Comparison of ENCODE assay signal across 17 cellular contexts in the genomic region with DNA sequence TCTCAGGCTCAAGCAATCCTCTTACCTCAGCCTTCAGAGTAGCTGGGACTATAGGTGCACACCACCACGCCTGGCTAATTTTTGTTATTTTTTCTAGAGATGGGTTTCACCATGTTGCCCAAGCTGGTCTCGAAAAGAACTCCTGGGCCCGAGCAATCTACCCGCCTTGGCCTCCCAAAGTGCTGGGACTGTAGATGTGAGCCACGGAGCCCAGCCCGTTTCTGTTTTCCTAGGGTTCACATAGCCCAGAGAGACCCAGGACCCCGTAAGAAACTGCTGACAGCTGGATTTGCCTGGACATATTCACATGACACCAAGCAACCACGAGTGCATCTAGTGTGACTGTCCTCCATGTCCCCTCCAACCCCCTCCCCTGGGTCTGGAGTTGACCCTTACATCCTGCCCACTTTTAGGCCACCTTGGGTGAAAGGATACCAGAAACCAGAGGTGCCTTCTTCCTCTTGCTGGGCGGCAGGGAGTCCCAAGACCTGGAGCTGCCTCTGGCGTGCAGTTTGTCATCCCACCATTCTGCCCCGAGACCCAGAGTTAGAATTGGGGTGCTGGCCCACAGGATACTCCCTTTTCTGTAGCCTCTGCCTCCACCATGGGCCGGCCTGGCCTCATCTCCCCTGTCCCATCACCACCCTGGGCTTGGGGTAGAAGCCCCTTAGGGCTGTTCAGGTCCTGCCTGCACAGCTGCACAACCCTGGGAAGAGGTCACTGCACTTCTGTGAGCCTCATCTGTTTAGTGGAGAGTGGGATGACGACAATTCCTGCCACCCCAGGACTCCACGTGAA. TPM values are rescaled to one million over a fixed set of nuclear protein-coding genes. Genes with fewer than 3 reads are reported as not detected.
A peak's percentile ranks its signal among the peaks of the same experiment; 100 is the strongest.
DNase-seq lines count a peak whose midpoint lies in the region; ATAC-seq and TF ChIP-seq lines count a peak whose summit lies in the region.
"Had no signal": no experiment of that assay in that cellular context is flagged by ENCODE, and none has a peak within 500 bp of the region (broad histone marks: within the 10 kb centered on the region; RNA-seq: fewer than 3 reads in every experiment).

No MANE protein-coding gene starts in this region.

- H3K27me3 ChIP-seq in right cardiac atrium (ENCODE audit: control insufficient read depth, insufficient read depth) (no peaks in the 10 kb centered on the region), right atrium auricular region (no peaks in the 10 kb centered on the region), upper lobe of right lung (no peaks in the 10 kb centered on the region)

- H3K36me3 ChIP-seq in right atrium auricular region (peaks cover 35% of the 10 kb centered on the region), upper lobe of right lung (peaks cover 35% of the 10 kb centered on the region)

- intact Hi-C loops in right cardiac atrium (cut with DNase I) (no loop called here), upper lobe of right lung (cut with DNase I) (no loop called here)

- no peaks in the 10 kb centered on the region for H3K27me3 Mint-ChIP-seq in chondrocyte (ENCODE audit: low read depth)
- H3K27me3 Mint-ChIP-seq in nephron progenitor cell (ENCODE audit: low read depth, poor library complexity), result peaks cover 5% of the 10 kb centered on the region
- H3K27me3 Mint-ChIP-seq in progenitor cell of endocrine pancreas, result peaks cover 11% of the 10 kb centered on the region

- H3K27ac ChIP-seq in right cardiac atrium (ENCODE audit: low read length) (no peak overlapping the region), right atrium auricular region (no peak overlapping the region), upper lobe of right lung (no peak overlapping the region)
- H3K27ac ChIP-seq: C4-2B had no signal

- no peak overlapping the region for H3K4me3 ChIP-seq in right cardiac atrium (ENCODE audit: low read length)
- no peak overlapping the region for H3K4me3 ChIP-seq in right atrium auricular region
- H3K4me3 ChIP-seq in upper lobe of right lung, result no peak overlapping the region

- TF ChIP-seq CTCF in right atrium auricular region (IDR thresholded peaks at IDR 0.05) (no peak), chondrocyte (IDR thresholded peaks at IDR 0.05) (no peak), nephron progenitor cell (IDR thresholded peaks at IDR 0.05) (no peak), upper lobe of right lung (IDR thresholded peaks at IDR 0.05) (no peak), progenitor cell of endocrine pancreas (IDR thresholded peaks at IDR 0.05; ENCODE audit: unreplicated experiment) (no peak)

- H3K4me1 Mint-ChIP-seq in chondrocyte (ENCODE audit: low read depth) (peaks cover 50% of the 10 kb centered on the region), nephron progenitor cell (peaks cover 41% of the 10 kb centered on the region), progenitor cell of endocrine pancreas (ENCODE audit: low read depth) (peaks cover 16% of the 10 kb centered on the region)

- DNase-seq in right cardiac atrium (peak; percentile 7 to 38 (median 34)), right atrium auricular region (ENCODE audit: low spot score) (no peak), chondrocyte (ENCODE audit: low spot score) (peak; percentile 81), nephron progenitor cell (no peak), upper lobe of right lung (peak; percentile 48), progenitor cell of endocrine pancreas (ENCODE audit: low spot score, unreplicated experiment) (no peak)
- DNase-seq: ACHN, DMS79, KG1, MV-4-11, NCI-H187, NCI-H2227 treated with DMSO at 0.1 percent for 48 hours, NCI-H524 had no signal

- H3K4me1 ChIP-seq in right cardiac atrium (ENCODE audit: control insufficient read depth, insufficient read depth, low read length) (peaks cover 3% of the 10 kb centered on the region), right atrium auricular region (peaks cover 0 to 35% of the 10 kb centered on the region in 2 donors), upper lobe of right lung (peaks cover 31% of the 10 kb centered on the region)

- 77% methylated on average over 14 of the region's 14 CpGs for WGBS in right cardiac atrium

- H3K27ac Mint-ChIP-seq in chondrocyte (ENCODE audit: unreplicated experiment) (no peak overlapping the region), nephron progenitor cell (peak overlapping the region; percentile 42), progenitor cell of endocrine pancreas (no peak overlapping the region)

- H3K9me3 ChIP-seq in right cardiac atrium (ENCODE audit: control insufficient read depth, low read length) (no peaks in the 10 kb centered on the region), right atrium auricular region (no peaks in the 10 kb centered on the region), upper lobe of right lung (no peaks in the 10 kb centered on the region)

- H3K4me3 Mint-ChIP-seq in chondrocyte (ENCODE audit: unreplicated experiment) (no peak overlapping the region), nephron progenitor cell (no peak overlapping the region), progenitor cell of endocrine pancreas (ENCODE audit: low read depth) (no peak overlapping the region)

- ATAC-seq in right cardiac atrium (no peak), upper lobe of right lung (no peak), GM21423 (IDR thresholded peaks at IDR 0.05; ENCODE audit: unreplicated experiment) (no peak), HG03196 (IDR thresholded peaks at IDR 0.05; ENCODE audit: unreplicated experiment) (no peak)

- H3K9me3 Mint-ChIP-seq in chondrocyte (ENCODE audit: low read depth), result no peaks in the 10 kb centered on the region
- H3K9me3 Mint-ChIP-seq in nephron progenitor cell, result no peaks in the 10 kb centered on the region
- H3K9me3 Mint-ChIP-seq in progenitor cell of endocrine pancreas (ENCODE audit: low read depth), result no peaks in the 10 kb centered on the region

- H3K36me3 Mint-ChIP-seq in chondrocyte (ENCODE audit: low read depth) (peaks cover 16% of the 10 kb centered on the region), nephron progenitor cell (ENCODE audit: low read depth) (peaks cover 11% of the 10 kb centered on the region), progenitor cell of endocrine pancreas (ENCODE audit: insufficient read depth) (peaks cover 4% of the 10 kb centered on the region)

RNA-seq across cellular contexts. Expression of a gene that starts 3.7 kb away (rescaled TPM):
- 1 to 10 TPM; 2.0 to 3.8 (median 2.2) TPM for total RNA-seq in right cardiac atrium
- 1.6 TPM for polyA plus RNA-seq in right cardiac atrium
- 1 to 10 TPM; 1.0 to 5.9 TPM for total RNA-seq in right atrium auricular region
- total RNA-seq in chondrocyte, result 7.1 to 7.7 TPM (median 7.2 TPM) in 3 replicates
- 7.4 TPM for total RNA-seq in upper lobe of right lung
- total RNA-seq in progenitor cell of endocrine pancreas, result 1.5 and 2.3 TPM in 2 replicates

RNA-seq across cellular contexts. Expression of a gene that starts 5.0 kb away (rescaled TPM):
- total RNA-seq in right cardiac atrium, result 10 to 100 TPM; 12.7 to 19.8 (median 15.0) TPM
- 26.0 TPM for polyA plus RNA-seq in right cardiac atrium
- 10 to 100 TPM; 19.2 to 33.3 TPM for total RNA-seq in right atrium auricular region
- total RNA-seq in chondrocyte, result 22.4 to 23.6 TPM (median 23.3 TPM) in 3 replicates
- total RNA-seq in upper lobe of right lung, result 32.1 TPM
- 38.1 and 38.3 TPM in 2 replicates for total RNA-seq in progenitor cell of endocrine pancreas

RNA-seq across cellular contexts. Expression of a gene that starts 7.5 kb away (rescaled TPM):
- total RNA-seq in right cardiac atrium (10 to 100 TPM; 43.9 to 67.1 (median 57.0) TPM), right atrium auricular region (10 to 100 TPM; 61.1 to 64.3 TPM), chondrocyte (18.2 to 30.4 TPM (median 21.1 TPM) in 3 replicates), upper lobe of right lung (27.4 TPM), progenitor cell of endocrine pancreas (25.9 and 28.7 TPM in 2 replicates)
- polyA plus RNA-seq in right cardiac atrium, result 60.2 TPM

RNA-seq across cellular contexts. Expression of a gene that starts 23.0 kb away (rescaled TPM):
- total RNA-seq in right cardiac atrium (10 to 100 TPM; 10.5 to 22.9 (median 21.9) TPM), right atrium auricular region (10 to 100 TPM in 1 of 2 donors, 1 to 10 TPM in 1; 7.6 to 10.7 TPM), chondrocyte (44.5 to 113 TPM (median 109 TPM) in 3 replicates), upper lobe of right lung (10.0 TPM), progenitor cell of endocrine pancreas (0.22 and 0.67 TPM in 2 replicates)
- 12.0 TPM for polyA plus RNA-seq in right cardiac atrium
- total RNA-seq: SK-MEL-5 had no signal

RNA-seq across cellular contexts. Expression of a gene that starts 31.7 kb away (rescaled TPM):
- 10 to 100 TPM; 18.7 to 33.2 (median 30.0) TPM for total RNA-seq in right cardiac atrium
- polyA plus RNA-seq in right cardiac atrium, result 24.3 TPM
- 10 to 100 TPM; 16.9 to 19.9 TPM for total RNA-seq in right atrium auricular region
- 2.6 to 8.9 TPM (median 7.9 TPM) in 3 replicates for total RNA-seq in chondrocyte
- 14.2 TPM for total RNA-seq in upper lobe of right lung
- total RNA-seq in progenitor cell of endocrine pancreas, result 35.6 and 38.2 TPM in 2 replicates

Comparison
In these comparisons a context has a peak if more than half of its experiments do, and no peak if none do; other contexts are left out.
1. DNase-seq: peak in right cardiac atrium (3 of 3), chondrocyte (single experiment) and upper lobe of right lung (single experiment); none in right atrium auricular region (single experiment), nephron progenitor cell (single experiment) and progenitor cell of endocrine pancreas (single experiment).